Comparison of ENCODE assay signal across 1 cellular context in genomic region chr9:6896562-6896961, GRCh38.
TF ChIP-seq lines count a peak whose summit lies in the region.

No MANE protein-coding gene starts in this region.

TF ChIP-seq in HepG2, 621 proteins besides CTCF, POLR2A, EP300 and RAD21 (continued from another document and continues in another):
- TF ChIP-seq SP1 (IDR thresholded peaks at IDR 0.05) = no peak
- no peak for TF ChIP-seq SP1 (CRISPR knock-in tag; IDR thresholded peaks at IDR 0.05)
- no peak for TF ChIP-seq MEF2D (CRISPR knock-in tag; IDR thresholded peaks at IDR 0.05)
- no peak for TF ChIP-seq ETS1 (CRISPR knock-in tag; IDR thresholded peaks at IDR 0.05)
- TF ChIP-seq MLLT10 (CRISPR knock-in tag; IDR thresholded peaks at IDR 0.05) = no peak
- TF ChIP-seq HOXD1 (CRISPR knock-in tag; IDR thresholded peaks at IDR 0.05) = no peak
- no peak for TF ChIP-seq ZEB1 (IDR thresholded peaks at IDR 0.05; ENCODE audit: insufficient replicate concordance, low read depth)
- no peak for TF ChIP-seq ZNF101 (CRISPR knock-in tag; IDR thresholded peaks at IDR 0.05; ENCODE audit: borderline replicate concordance, low read depth)
- TF ChIP-seq ZFP36L1 (CRISPR knock-in tag; IDR thresholded peaks at IDR 0.05) = no peak
- TF ChIP-seq NFE2L2 (IDR thresholded peaks at IDR 0.05; ENCODE audit: low read length) = no peak
- no peak for TF ChIP-seq ZNF589 (CRISPR knock-in tag; conservative IDR thresholded peaks at IDR 0.05)
- TF ChIP-seq ZNF713 (CRISPR knock-in tag; IDR thresholded peaks at IDR 0.05) = no peak
- no peak for TF ChIP-seq SMC3 (IDR thresholded peaks at IDR 0.05; ENCODE audit: low read length)
- TF ChIP-seq KMT2B (CRISPR knock-in tag; IDR thresholded peaks at IDR 0.05) = no peak
- TF ChIP-seq KDM5B (CRISPR knock-in tag; IDR thresholded peaks at IDR 0.05; ENCODE audit: borderline replicate concordance) = no peak
- TF ChIP-seq ZBTB14 (CRISPR knock-in tag; IDR thresholded peaks at IDR 0.05) = no peak
- no peak for TF ChIP-seq ZUFSP (CRISPR knock-in tag; IDR thresholded peaks at IDR 0.05; ENCODE audit: borderline replicate concordance)
- TF ChIP-seq BATF2 (CRISPR knock-in tag; IDR thresholded peaks at IDR 0.05) = no peak
- TF ChIP-seq ZSCAN21 (CRISPR knock-in tag; IDR thresholded peaks at IDR 0.05; ENCODE audit: borderline replicate concordance) = no peak
- TF ChIP-seq ZNF441 (CRISPR knock-in tag; IDR thresholded peaks at IDR 0.05; ENCODE audit: borderline replicate concordance) = no peak
- TF ChIP-seq YEATS2 (CRISPR knock-in tag; IDR thresholded peaks at IDR 0.05; ENCODE audit: borderline replicate concordance) = no peak
- no peak for TF ChIP-seq NFE2L1 (CRISPR knock-in tag; IDR thresholded peaks at IDR 0.05; ENCODE audit: borderline replicate concordance)
- TF ChIP-seq ZNF775 (CRISPR knock-in tag; IDR thresholded peaks at IDR 0.05; ENCODE audit: borderline replicate concordance) = no peak
- no peak for TF ChIP-seq ZNF687 (CRISPR knock-in tag; IDR thresholded peaks at IDR 0.05)
- no peak for TF ChIP-seq ZSCAN9 (CRISPR knock-in tag; IDR thresholded peaks at IDR 0.05; ENCODE audit: borderline replicate concordance)
- TF ChIP-seq SIX4 (CRISPR knock-in tag; IDR thresholded peaks at IDR 0.05) = no peak
- no peak for TF ChIP-seq ZMYM3 (CRISPR knock-in tag; IDR thresholded peaks at IDR 0.05)
- TF ChIP-seq ZBTB21 (CRISPR knock-in tag; IDR thresholded peaks at IDR 0.05) = no peak
- TF ChIP-seq ZFY (CRISPR knock-in tag; IDR thresholded peaks at IDR 0.05) = no peak
- no peak for TF ChIP-seq LCORL (IDR thresholded peaks at IDR 0.05)
- no peak for TF ChIP-seq LCORL (CRISPR knock-in tag; IDR thresholded peaks at IDR 0.05)
- no peak for TF ChIP-seq BRD4 (CRISPR knock-in tag; IDR thresholded peaks at IDR 0.05)
- no peak for TF ChIP-seq ZNF430 (CRISPR knock-in tag; IDR thresholded peaks at IDR 0.05)
- TF ChIP-seq ZNF768 (CRISPR knock-in tag; IDR thresholded peaks at IDR 0.05) = no peak
- 0 out of 2 replicates have a peak, but pooled peaks have one; percentile 17 for TF ChIP-seq THAP11 (CRISPR knock-in tag; IDR thresholded peaks at IDR 0.05)
- TF ChIP-seq HNF4G (IDR thresholded peaks at IDR 0.05; ENCODE audit: borderline replicate concordance, low read depth, low read length) = no peak
- no peak for TF ChIP-seq HNF4G (CRISPR knock-in tag; IDR thresholded peaks at IDR 0.05; ENCODE audit: borderline replicate concordance, low read depth)
- no peak for TF ChIP-seq ELF1 (CRISPR knock-in tag; IDR thresholded peaks at IDR 0.05)
- TF ChIP-seq ZNF282 (IDR thresholded peaks at IDR 0.05; ENCODE audit: partially characterized antibody) = no peak
- TF ChIP-seq ZNF138 (CRISPR knock-in tag; IDR thresholded peaks at IDR 0.05; ENCODE audit: low read depth) = no peak
- no peak for TF ChIP-seq TEAD2 (CRISPR knock-in tag; IDR thresholded peaks at IDR 0.05)
- TF ChIP-seq NFYB (CRISPR knock-in tag; IDR thresholded peaks at IDR 0.05) = no peak
- TF ChIP-seq ZNF136 (CRISPR knock-in tag; IDR thresholded peaks at IDR 0.05; ENCODE audit: low read depth) = no peak
- peak; percentile 66 for TF ChIP-seq ARID5B (CRISPR knock-in tag; IDR thresholded peaks at IDR 0.05)
- TF ChIP-seq KMT2A (CRISPR knock-in tag; IDR thresholded peaks at IDR 0.05) = no peak
- no peak for TF ChIP-seq HDAC6 (IDR thresholded peaks at IDR 0.05; ENCODE audit: low read depth, low read length)
- TF ChIP-seq YEATS4 (CRISPR knock-in tag; IDR thresholded peaks at IDR 0.05; ENCODE audit: borderline replicate concordance) = no peak
- no peak for TF ChIP-seq GLMP (CRISPR knock-in tag; IDR thresholded peaks at IDR 0.05; ENCODE audit: borderline replicate concordance)
- TF ChIP-seq ZNF18 (CRISPR knock-in tag; IDR thresholded peaks at IDR 0.05; ENCODE audit: insufficient replicate concordance) = peak; percentile 23
- TF ChIP-seq ZSCAN29 (CRISPR knock-in tag; conservative IDR thresholded peaks at IDR 0.05) = no peak
- no peak for TF ChIP-seq FOXA1 (IDR thresholded peaks at IDR 0.05)
- no peak for TF ChIP-seq FOXA1 (CRISPR knock-in tag; IDR thresholded peaks at IDR 0.05)
- no peak for TF ChIP-seq ZFAT (CRISPR knock-in tag; conservative IDR thresholded peaks at IDR 0.05)
- no peak for TF ChIP-seq NR1H2 (CRISPR knock-in tag; IDR thresholded peaks at IDR 0.05; ENCODE audit: borderline replicate concordance, low read depth)
- no peak for TF ChIP-seq ZKSCAN5 (CRISPR knock-in tag; IDR thresholded peaks at IDR 0.05)
- TF ChIP-seq HOMEZ (CRISPR knock-in tag; IDR thresholded peaks at IDR 0.05; ENCODE audit: low read depth) = no peak; the same call in 1 of the 2 replicates
- TF ChIP-seq SOX6 (IDR thresholded peaks at IDR 0.05) = no peak
- peak; percentile 52 for TF ChIP-seq SOX6 (CRISPR knock-in tag; IDR thresholded peaks at IDR 0.05)
- no peak for TF ChIP-seq AGO1 (IDR thresholded peaks at IDR 0.05; ENCODE audit: low read depth, low read length, poor library complexity, severe bottlenecking)
